1 cellular context compared by ENCODE assay signal in the genomic region with DNA sequence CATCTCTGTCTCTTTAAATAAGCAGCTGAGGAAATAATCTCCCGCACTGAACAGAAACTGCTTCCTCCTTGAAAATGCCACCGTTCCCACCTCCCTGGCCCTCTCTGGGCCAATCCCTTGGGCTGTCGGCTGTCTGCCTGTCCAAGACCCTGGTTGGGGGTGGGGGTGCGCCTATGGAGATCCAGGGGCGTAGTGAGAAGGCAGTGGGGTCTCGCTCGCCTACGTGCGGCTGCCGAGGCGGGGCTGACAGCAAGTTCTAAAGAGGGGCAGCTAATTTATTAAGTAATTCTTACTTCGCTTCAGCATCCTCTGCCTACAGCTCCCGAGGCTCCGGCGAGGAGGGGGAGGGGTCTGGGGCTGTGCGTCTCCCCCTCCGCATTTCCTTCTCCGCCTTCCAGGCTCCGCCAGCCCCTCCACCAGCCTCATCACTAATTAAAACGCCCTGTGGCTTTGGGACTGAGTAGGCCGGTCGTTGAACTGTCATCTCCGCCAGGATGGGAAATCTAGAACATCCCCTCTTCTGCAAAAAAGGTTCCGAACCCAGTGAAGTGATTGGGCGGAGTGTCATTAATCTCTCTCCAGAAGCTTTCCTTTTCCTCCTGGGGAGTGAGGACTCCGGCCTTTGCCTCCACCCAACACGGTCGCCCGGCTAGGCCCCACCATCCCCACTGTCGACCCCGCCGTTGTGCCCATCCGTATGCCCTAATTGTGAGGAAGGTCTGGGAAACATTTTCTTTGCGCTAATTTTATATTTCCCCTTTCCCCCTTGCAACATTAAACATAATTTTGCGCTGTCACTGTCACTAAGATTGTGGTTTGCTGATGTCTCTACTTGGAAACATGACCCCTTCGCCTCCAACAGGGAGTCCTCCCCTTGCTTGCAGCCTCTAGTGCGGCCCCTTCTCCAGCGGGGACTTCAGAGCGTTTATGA.
TF ChIP-seq lines count a peak whose summit lies in the region.

No MANE protein-coding gene starts in this region.

TF ChIP-seq in K562, 482 proteins besides CTCF, POLR2A, EP300 and RAD21 (continued from another document):
- TF ChIP-seq CHAMP1 (IDR thresholded peaks at IDR 0.05) (no peak), THAP12 (CRISPR knock-in tag; IDR thresholded peaks at IDR 0.05) (no peak), CBX3 (IDR thresholded peaks at IDR 0.05; ENCODE audit: borderline replicate concordance in 1 of 2, low read length in 2 of 2) (no peak)
- TF ChIP-seq, protein P1, sequence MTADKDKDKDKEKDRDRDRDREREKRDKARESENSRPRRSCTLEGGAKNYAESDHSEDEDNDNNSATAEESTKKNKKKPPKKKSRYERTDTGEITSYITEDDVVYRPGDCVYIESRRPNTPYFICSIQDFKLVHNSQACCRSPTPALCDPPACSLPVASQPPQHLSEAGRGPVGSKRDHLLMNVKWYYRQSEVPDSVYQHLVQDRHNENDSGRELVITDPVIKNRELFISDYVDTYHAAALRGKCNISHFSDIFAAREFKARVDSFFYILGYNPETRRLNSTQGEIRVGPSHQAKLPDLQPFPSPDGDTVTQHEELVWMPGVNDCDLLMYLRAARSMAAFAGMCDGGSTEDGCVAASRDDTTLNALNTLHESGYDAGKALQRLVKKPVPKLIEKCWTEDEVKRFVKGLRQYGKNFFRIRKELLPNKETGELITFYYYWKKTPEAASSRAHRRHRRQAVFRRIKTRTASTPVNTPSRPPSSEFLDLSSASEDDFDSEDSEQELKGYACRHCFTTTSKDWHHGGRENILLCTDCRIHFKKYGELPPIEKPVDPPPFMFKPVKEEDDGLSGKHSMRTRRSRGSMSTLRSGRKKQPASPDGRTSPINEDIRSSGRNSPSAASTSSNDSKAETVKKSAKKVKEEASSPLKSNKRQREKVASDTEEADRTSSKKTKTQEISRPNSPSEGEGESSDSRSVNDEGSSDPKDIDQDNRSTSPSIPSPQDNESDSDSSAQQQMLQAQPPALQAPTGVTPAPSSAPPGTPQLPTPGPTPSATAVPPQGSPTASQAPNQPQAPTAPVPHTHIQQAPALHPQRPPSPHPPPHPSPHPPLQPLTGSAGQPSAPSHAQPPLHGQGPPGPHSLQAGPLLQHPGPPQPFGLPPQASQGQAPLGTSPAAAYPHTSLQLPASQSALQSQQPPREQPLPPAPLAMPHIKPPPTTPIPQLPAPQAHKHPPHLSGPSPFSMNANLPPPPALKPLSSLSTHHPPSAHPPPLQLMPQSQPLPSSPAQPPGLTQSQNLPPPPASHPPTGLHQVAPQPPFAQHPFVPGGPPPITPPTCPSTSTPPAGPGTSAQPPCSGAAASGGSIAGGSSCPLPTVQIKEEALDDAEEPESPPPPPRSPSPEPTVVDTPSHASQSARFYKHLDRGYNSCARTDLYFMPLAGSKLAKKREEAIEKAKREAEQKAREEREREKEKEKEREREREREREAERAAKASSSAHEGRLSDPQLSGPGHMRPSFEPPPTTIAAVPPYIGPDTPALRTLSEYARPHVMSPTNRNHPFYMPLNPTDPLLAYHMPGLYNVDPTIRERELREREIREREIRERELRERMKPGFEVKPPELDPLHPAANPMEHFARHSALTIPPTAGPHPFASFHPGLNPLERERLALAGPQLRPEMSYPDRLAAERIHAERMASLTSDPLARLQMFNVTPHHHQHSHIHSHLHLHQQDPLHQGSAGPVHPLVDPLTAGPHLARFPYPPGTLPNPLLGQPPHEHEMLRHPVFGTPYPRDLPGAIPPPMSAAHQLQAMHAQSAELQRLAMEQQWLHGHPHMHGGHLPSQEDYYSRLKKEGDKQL (CRISPR knock-in tag; IDR thresholded peaks at IDR 0.05; ENCODE audit: borderline replicate concordance) = no peak
